7 cellular contexts compared by ENCODE assay signal in the genomic region with DNA sequence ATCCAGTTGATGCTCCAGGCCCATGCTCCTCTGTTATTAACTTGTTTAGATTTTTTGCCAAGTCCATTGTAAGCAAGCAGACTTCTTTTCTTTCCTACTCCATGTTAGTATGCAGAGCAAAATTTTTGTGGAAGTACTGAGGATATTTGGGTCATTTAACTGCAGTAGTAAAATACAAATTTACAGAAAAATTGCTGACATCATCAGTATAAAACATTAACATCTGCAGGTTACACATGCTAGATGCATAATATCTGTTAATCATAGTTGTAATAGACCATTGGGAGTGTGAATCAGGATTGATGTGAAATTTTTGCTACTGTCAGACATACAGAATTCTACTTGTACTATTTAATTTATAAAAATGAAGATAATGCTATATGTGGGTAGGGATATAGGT.
"Had no signal": no experiment of that assay in that cellular context is flagged by ENCODE, and none has a peak within 500 bp of the region (broad histone marks: within the 10 kb centered on the region; RNA-seq: fewer than 3 reads in every experiment).

No MANE protein-coding gene starts in this region.

- H3K27ac ChIP-seq: HL-60 had no signal

- H3K4me3 ChIP-seq: GM23338, HAP-1 had no signal

- DNase-seq: H7, HFFc6, KG1 had no signal

- H2AFZ ChIP-seq: GM23338 had no signal

- H3K36me3 ChIP-seq: HAP-1 had no signal

- H3K4me2 ChIP-seq: GM23338 had no signal

- ATAC-seq: GM23338, HCT116 had no signal

- H3K4me1 ChIP-seq: HAP-1 had no signal

- H3K9me3 ChIP-seq: HAP-1 had no signal
